21 cellular contexts compared by ENCODE assay signal in genomic region chr17:20279631-20280030, GRCh38.
DNase-seq lines count a peak whose midpoint lies in the region; ATAC-seq and TF ChIP-seq lines count a peak whose summit lies in the region.
"Had no signal": no experiment of that assay in that cellular context is flagged by ENCODE, and none has a peak within 500 bp of the region (broad histone marks: within the 10 kb centered on the region; RNA-seq: fewer than 3 reads in every experiment).

No MANE protein-coding gene starts in this region.

- H3K9me3 ChIP-seq in PC-3 (ENCODE audit: low read length) = no peaks in the 10 kb centered on the region
- H3K9me3 ChIP-seq: BLaER1, MG63 had no signal

- no TSS peak for BruUV-seq in PC-3 (replicated peaks; lab: Mats Ljungman, UMichigan)

- H3K4me3 Mint-ChIP-seq in activated naive CD8-positive, alpha-beta T cell = peak overlapping the region; percentile 5
- no peak overlapping the region for H3K4me3 Mint-ChIP-seq in activated naive CD8-positive, alpha-beta T cell treated with anti-CD3 and anti-CD28 coated beads for 36 hours
- no peak overlapping the region for H3K4me3 Mint-ChIP-seq in osteocyte (ENCODE audit: unreplicated experiment)
- H3K4me3 Mint-ChIP-seq: CD4-positive, alpha-beta T cell had no signal

- no peak overlapping the region for H3K4me3 ChIP-seq in PC-3 (ENCODE audit: low read length)
- H3K4me3 ChIP-seq: BLaER1, GM12878, MG63 had no signal

- no peaks in the 10 kb centered on the region for H3F3A ChIP-seq in PC-3 (ENCODE audit: low read length, unreplicated experiment)

- H3K4me1 ChIP-seq in PC-3 (ENCODE audit: insufficient read depth, low read length) = peaks cover 16% of the 10 kb centered on the region

- H3K4me1 Mint-ChIP-seq in activated naive CD8-positive, alpha-beta T cell (ENCODE audit: low read depth) = peaks cover 62% of the 10 kb centered on the region
- peaks cover 63% of the 10 kb centered on the region for H3K4me1 Mint-ChIP-seq in activated naive CD8-positive, alpha-beta T cell treated with anti-CD3 and anti-CD28 coated beads for 36 hours
- peaks cover 31% of the 10 kb centered on the region for H3K4me1 Mint-ChIP-seq in osteocyte (ENCODE audit: unreplicated experiment)

- H2AFZ ChIP-seq in PC-3 (ENCODE audit: low read length) = no peak overlapping the region

- no peaks in the 10 kb centered on the region for H3K27me3 Mint-ChIP-seq in activated naive CD8-positive, alpha-beta T cell
- H3K27me3 Mint-ChIP-seq in activated naive CD8-positive, alpha-beta T cell treated with anti-CD3 and anti-CD28 coated beads for 36 hours = no peaks in the 10 kb centered on the region
- no peaks in the 10 kb centered on the region for H3K27me3 Mint-ChIP-seq in osteocyte (ENCODE audit: unreplicated experiment)
- H3K27me3 Mint-ChIP-seq: CD4-positive, alpha-beta T cell had no signal

- no peaks in the 10 kb centered on the region for H3K79me2 ChIP-seq in PC-3 (ENCODE audit: low read length)

- POLR2A ChIA-PET in PC-3 (lab: Charles Lee; ENCODE audit: unreplicated experiment) = no interaction called here

- H3K9me2 ChIP-seq in PC-3 (replicated peaks; ENCODE audit: low read length) = no peaks in the 10 kb centered on the region

- H3K27me3 ChIP-seq in PC-3 (ENCODE audit: low read length) = no peaks in the 10 kb centered on the region
- H3K27me3 ChIP-seq: BLaER1, MG63 had no signal

- peaks cover 4% of the 10 kb centered on the region; the same call in 1 of the 2 replicates for H3K36me3 ChIP-seq in PC-3 (ENCODE audit: low read depth, low read length)
- H3K36me3 ChIP-seq: MG63 had no signal

- H3K9ac ChIP-seq in PC-3 (ENCODE audit: low read length) = no peak overlapping the region
- H3K9ac ChIP-seq: BLaER1 had no signal

- no peak overlapping the region for H3K27ac Mint-ChIP-seq in activated naive CD8-positive, alpha-beta T cell
- no peak overlapping the region for H3K27ac Mint-ChIP-seq in activated naive CD8-positive, alpha-beta T cell treated with anti-CD3 and anti-CD28 coated beads for 36 hours
- no peak overlapping the region for H3K27ac Mint-ChIP-seq in osteocyte (ENCODE audit: unreplicated experiment)

- H3K4me2 ChIP-seq in PC-3 (ENCODE audit: low read length) = no peak overlapping the region
- H3K4me2 ChIP-seq: BLaER1 had no signal

- TF ChIP-seq CTCF in PC-3 (conservative IDR thresholded peaks at IDR 0.05; ENCODE audit: low read depth, low read length) (no peak), osteocyte (IDR thresholded peaks at IDR 0.05) (no peak)

- intact Hi-C loops in PC-3 (cut with micrococcal nuclease) = no loop called here

- H3K36me3 Mint-ChIP-seq in activated naive CD8-positive, alpha-beta T cell = no peaks in the 10 kb centered on the region
- peaks cover 1% of the 10 kb centered on the region for H3K36me3 Mint-ChIP-seq in activated naive CD8-positive, alpha-beta T cell treated with anti-CD3 and anti-CD28 coated beads for 36 hours
- H3K36me3 Mint-ChIP-seq in osteocyte (ENCODE audit: unreplicated experiment) = no peaks in the 10 kb centered on the region

- no peaks in the 10 kb centered on the region for H3K9me3 Mint-ChIP-seq in activated naive CD8-positive, alpha-beta T cell (ENCODE audit: low read depth)
- H3K9me3 Mint-ChIP-seq in activated naive CD8-positive, alpha-beta T cell treated with anti-CD3 and anti-CD28 coated beads for 36 hours = no peaks in the 10 kb centered on the region
- no peaks in the 10 kb centered on the region for H3K9me3 Mint-ChIP-seq in osteocyte (ENCODE audit: unreplicated experiment)
- H3K9me3 Mint-ChIP-seq: CD4-positive, alpha-beta T cell had no signal

- CTCF ChIA-PET in PC-3 (lab: Charles Lee) = no interaction called here

- ATAC-seq in PC-3 = no peak
- ATAC-seq: GM12878, HCT116, SK-N-SH treated with all-trans-retinoic acid at 6 μM for 48 hours had no signal

- no peak overlapping the region for H3K27ac ChIP-seq in PC-3 (ENCODE audit: low read length)
- H3K27ac ChIP-seq: BLaER1 had no signal

- DNase-seq in activated naive CD8-positive, alpha-beta T cell treated with anti-CD3 and anti-CD28 coated beads for 36 hours = no peak
- peak; percentile 90 for DNase-seq in NCI-H524 treated with DMSO at 0.1 percent for 48 hours (lab: John Stamatoyannopoulos, UW)
- DNase-seq in myocyte (ENCODE audit: low read depth) = peak; percentile 51
- DNase-seq in PC-3 = no peak
- no peak for DNase-seq in osteocyte (ENCODE audit: extremely low spot score, unreplicated experiment)
- DNase-seq in NCI-H748 treated with DMSO at 0.1 percent for 48 hours (lab: John Stamatoyannopoulos, UW) = no peak
- DNase-seq: CD4-positive, alpha-beta T cell; DMS79; EL; GDM1; GOT3; IMR-90; KG1; MG63; NCI-H2081; NCI-H446 treated with DMSO at 0.1 percent for 48 hours had no signal

- H4K20me1 ChIP-seq in PC-3 (ENCODE audit: low read length) = no peaks in the 10 kb centered on the region
- H4K20me1 ChIP-seq: BLaER1 had no signal

Comparison
In these comparisons a context has a peak if more than half of its experiments do, and no peak if none do; other contexts are left out.
1. DNase-seq: peak in NCI-H524 treated with DMSO at 0.1 percent for 48 hours (single experiment) and myocyte (single experiment); none in activated naive CD8-positive, alpha-beta T cell treated with anti-CD3 and anti-CD28 coated beads for 36 hours (single experiment), PC-3 (single experiment), osteocyte (single experiment) and NCI-H748 treated with DMSO at 0.1 percent for 48 hours (single experiment).